Comparison of ENCODE assay signal across 21 cellular contexts in the genomic region with DNA sequence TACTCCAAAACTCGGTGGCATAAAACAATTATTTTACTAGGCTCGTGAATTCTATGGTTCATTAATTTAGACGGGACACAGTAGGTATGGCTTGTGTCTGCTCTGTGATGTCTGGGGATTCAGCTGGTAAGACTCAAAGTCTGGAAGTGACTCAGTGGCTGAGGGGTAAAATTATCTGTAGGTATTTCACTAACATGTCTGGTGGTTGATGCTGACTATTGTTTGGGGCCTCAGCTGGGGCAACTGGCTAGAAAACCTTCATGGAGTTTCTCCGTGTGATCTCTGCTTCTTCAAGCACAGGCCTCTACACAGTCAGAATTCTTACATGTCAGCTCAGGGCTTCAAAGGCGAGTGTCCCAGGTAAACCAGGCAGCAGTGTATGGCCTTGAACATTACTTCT. TPM values are rescaled to one million over a fixed set of nuclear protein-coding genes. Genes with fewer than 3 reads are reported as not detected.
"Had no signal": no experiment of that assay in that cellular context is flagged by ENCODE, and none has a peak within 500 bp of the region (broad histone marks: within the 10 kb centered on the region; RNA-seq: fewer than 3 reads in every experiment).

No MANE protein-coding gene starts in this region.

- H3K36me3 Mint-ChIP-seq: activated naive CD8-positive, alpha-beta T cell treated with anti-CD3 and anti-CD28 coated beads for 36 hours; brain; mesothelial cell of epicardium; natural killer cell treated with Interleukin-12 subunit alpha and Interleukin-12 subunit beta and Interleukin-15 and Interleukin-18, amount 100 ng/mL, for 72 hours; type B pancreatic cell; WTC11 had no signal

- H3K27ac Mint-ChIP-seq: activated CD4-positive, alpha-beta T cell treated with anti-CD3 and anti-CD28 coated beads for 36 hours; activated naive CD8-positive, alpha-beta T cell treated with anti-CD3 and anti-CD28 coated beads for 36 hours; brain; mesothelial cell of epicardium; natural killer cell treated with Interleukin-12 subunit alpha and Interleukin-12 subunit beta and Interleukin-15 and Interleukin-18, amount 100 ng/mL, for 72 hours; type B pancreatic cell; WTC11 had no signal

- FAIRE-seq: endometrium had no signal

- DNase-seq: activated CD4-positive, alpha-beta T cell treated with anti-CD3 and anti-CD28 coated beads for 36 hours; activated CD4-positive, alpha-beta T cell treated with anti-CD3 and anti-CD28 coated beads, Interleukin-2, amount 50 U/mL, for 48 hours; activated naive CD8-positive, alpha-beta T cell treated with anti-CD3 and anti-CD28 coated beads for 36 hours; activated T-cell treated with anti-CD3 and anti-CD28 coated beads for 4 hours; amygdala; cortex of kidney; lower lobe of right lung; occipital lobe; posterior cingulate gyrus; retina; stimulated activated naive CD8-positive, alpha-beta T cell treated with anti-CD3 and anti-CD28 coated beads, Interleukin-15, Interleukin-2, amounts not matched to agents 100 U/mL and 50 U/mL, for 24 hours; SW 1271; T-helper 2 cell had no signal

- H3K9me3 ChIP-seq: gastroesophageal sphincter, lower lobe of right lung had no signal

- ATAC-seq: activated CD4-positive, alpha-beta T cell treated with anti-CD3 and anti-CD28 coated beads for 36 hours; gastroesophageal sphincter; lower lobe of right lung; natural killer cell treated with Interleukin-12 subunit alpha and Interleukin-12 subunit beta and Interleukin-15 and Interleukin-18, amount 100 ng/mL, for 72 hours; stimulated activated naive CD8-positive, alpha-beta T cell treated with anti-CD3 and anti-CD28 coated beads, Interleukin-15, Interleukin-2, amounts not matched to agents 100 U/mL and 50 U/mL, for 24 hours; WTC11 had no signal

- H3K4me3 ChIP-seq: gastroesophageal sphincter, lower lobe of right lung had no signal

- H3K27me3 ChIP-seq: gastroesophageal sphincter had no signal

- H3K4me1 Mint-ChIP-seq: activated CD4-positive, alpha-beta T cell treated with anti-CD3 and anti-CD28 coated beads for 36 hours; activated naive CD8-positive, alpha-beta T cell treated with anti-CD3 and anti-CD28 coated beads for 36 hours; central memory CD8-positive, alpha-beta T cell had no signal

- H3K36me3 ChIP-seq: gastroesophageal sphincter, lower lobe of right lung had no signal

- H3K9me3 Mint-ChIP-seq: activated naive CD8-positive, alpha-beta T cell treated with anti-CD3 and anti-CD28 coated beads for 36 hours; brain; central memory CD8-positive, alpha-beta T cell; mesothelial cell of epicardium; natural killer cell treated with Interleukin-12 subunit alpha and Interleukin-12 subunit beta and Interleukin-15 and Interleukin-18, amount 100 ng/mL, for 72 hours; type B pancreatic cell; WTC11 had no signal

- H3K4me3 Mint-ChIP-seq: activated CD4-positive, alpha-beta T cell treated with anti-CD3 and anti-CD28 coated beads for 36 hours; activated naive CD8-positive, alpha-beta T cell treated with anti-CD3 and anti-CD28 coated beads for 36 hours; brain; central memory CD8-positive, alpha-beta T cell; mesothelial cell of epicardium; natural killer cell treated with Interleukin-12 subunit alpha and Interleukin-12 subunit beta and Interleukin-15 and Interleukin-18, amount 100 ng/mL, for 72 hours; type B pancreatic cell; WTC11 had no signal

- H3K27ac ChIP-seq: gastroesophageal sphincter, lower lobe of right lung had no signal

RNA-seq across cellular contexts. Expression of a gene that starts 41.2 kb away (rescaled TPM):
- total RNA-seq: activated CD4-positive, alpha-beta T cell treated with anti-CD3 and anti-CD28 coated beads for 36 hours; activated naive CD8-positive, alpha-beta T cell treated with anti-CD3 and anti-CD28 coated beads for 36 hours; mesothelial cell of epicardium; natural killer cell treated with Interleukin-12 subunit alpha and Interleukin-12 subunit beta and Interleukin-15 and Interleukin-18, amount 100 ng/mL, for 72 hours; WTC11 had no signal
